ENCODE assay signal across 1 cellular context in the genomic region with DNA sequence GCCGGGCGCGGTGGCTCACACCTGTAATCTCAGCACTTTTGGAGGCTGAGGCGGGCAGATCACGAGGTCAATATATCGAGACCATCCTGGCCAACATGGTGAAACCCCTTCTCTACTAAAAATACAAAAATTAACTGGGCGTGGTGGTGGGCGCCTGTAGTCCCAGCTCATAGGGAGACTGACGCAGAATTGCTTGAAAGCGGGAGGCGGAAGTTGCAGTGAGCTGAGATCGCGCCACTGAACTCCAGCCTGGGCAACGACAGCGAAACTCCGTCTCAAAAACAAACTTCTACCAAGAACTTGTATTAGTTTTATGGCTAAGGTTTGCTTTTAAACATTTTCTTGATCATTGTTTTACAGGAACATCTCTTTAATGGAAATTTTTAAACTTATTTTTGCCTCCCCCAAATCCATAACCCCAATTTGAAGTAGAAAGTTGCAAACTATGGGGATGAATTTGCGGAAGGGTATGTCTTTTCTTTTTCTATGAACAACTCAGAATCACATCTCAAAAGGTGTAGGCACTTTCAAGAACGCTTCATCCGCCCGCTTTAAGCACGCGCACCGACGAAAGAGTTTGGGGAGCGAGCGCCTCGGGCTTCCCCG.
TF ChIP-seq lines count a peak whose summit lies in the region.

No MANE protein-coding gene starts in this region.

TF ChIP-seq in H1, 55 proteins besides CTCF, POLR2A, EP300 and RAD21:
- TF ChIP-seq, protein P1, sequence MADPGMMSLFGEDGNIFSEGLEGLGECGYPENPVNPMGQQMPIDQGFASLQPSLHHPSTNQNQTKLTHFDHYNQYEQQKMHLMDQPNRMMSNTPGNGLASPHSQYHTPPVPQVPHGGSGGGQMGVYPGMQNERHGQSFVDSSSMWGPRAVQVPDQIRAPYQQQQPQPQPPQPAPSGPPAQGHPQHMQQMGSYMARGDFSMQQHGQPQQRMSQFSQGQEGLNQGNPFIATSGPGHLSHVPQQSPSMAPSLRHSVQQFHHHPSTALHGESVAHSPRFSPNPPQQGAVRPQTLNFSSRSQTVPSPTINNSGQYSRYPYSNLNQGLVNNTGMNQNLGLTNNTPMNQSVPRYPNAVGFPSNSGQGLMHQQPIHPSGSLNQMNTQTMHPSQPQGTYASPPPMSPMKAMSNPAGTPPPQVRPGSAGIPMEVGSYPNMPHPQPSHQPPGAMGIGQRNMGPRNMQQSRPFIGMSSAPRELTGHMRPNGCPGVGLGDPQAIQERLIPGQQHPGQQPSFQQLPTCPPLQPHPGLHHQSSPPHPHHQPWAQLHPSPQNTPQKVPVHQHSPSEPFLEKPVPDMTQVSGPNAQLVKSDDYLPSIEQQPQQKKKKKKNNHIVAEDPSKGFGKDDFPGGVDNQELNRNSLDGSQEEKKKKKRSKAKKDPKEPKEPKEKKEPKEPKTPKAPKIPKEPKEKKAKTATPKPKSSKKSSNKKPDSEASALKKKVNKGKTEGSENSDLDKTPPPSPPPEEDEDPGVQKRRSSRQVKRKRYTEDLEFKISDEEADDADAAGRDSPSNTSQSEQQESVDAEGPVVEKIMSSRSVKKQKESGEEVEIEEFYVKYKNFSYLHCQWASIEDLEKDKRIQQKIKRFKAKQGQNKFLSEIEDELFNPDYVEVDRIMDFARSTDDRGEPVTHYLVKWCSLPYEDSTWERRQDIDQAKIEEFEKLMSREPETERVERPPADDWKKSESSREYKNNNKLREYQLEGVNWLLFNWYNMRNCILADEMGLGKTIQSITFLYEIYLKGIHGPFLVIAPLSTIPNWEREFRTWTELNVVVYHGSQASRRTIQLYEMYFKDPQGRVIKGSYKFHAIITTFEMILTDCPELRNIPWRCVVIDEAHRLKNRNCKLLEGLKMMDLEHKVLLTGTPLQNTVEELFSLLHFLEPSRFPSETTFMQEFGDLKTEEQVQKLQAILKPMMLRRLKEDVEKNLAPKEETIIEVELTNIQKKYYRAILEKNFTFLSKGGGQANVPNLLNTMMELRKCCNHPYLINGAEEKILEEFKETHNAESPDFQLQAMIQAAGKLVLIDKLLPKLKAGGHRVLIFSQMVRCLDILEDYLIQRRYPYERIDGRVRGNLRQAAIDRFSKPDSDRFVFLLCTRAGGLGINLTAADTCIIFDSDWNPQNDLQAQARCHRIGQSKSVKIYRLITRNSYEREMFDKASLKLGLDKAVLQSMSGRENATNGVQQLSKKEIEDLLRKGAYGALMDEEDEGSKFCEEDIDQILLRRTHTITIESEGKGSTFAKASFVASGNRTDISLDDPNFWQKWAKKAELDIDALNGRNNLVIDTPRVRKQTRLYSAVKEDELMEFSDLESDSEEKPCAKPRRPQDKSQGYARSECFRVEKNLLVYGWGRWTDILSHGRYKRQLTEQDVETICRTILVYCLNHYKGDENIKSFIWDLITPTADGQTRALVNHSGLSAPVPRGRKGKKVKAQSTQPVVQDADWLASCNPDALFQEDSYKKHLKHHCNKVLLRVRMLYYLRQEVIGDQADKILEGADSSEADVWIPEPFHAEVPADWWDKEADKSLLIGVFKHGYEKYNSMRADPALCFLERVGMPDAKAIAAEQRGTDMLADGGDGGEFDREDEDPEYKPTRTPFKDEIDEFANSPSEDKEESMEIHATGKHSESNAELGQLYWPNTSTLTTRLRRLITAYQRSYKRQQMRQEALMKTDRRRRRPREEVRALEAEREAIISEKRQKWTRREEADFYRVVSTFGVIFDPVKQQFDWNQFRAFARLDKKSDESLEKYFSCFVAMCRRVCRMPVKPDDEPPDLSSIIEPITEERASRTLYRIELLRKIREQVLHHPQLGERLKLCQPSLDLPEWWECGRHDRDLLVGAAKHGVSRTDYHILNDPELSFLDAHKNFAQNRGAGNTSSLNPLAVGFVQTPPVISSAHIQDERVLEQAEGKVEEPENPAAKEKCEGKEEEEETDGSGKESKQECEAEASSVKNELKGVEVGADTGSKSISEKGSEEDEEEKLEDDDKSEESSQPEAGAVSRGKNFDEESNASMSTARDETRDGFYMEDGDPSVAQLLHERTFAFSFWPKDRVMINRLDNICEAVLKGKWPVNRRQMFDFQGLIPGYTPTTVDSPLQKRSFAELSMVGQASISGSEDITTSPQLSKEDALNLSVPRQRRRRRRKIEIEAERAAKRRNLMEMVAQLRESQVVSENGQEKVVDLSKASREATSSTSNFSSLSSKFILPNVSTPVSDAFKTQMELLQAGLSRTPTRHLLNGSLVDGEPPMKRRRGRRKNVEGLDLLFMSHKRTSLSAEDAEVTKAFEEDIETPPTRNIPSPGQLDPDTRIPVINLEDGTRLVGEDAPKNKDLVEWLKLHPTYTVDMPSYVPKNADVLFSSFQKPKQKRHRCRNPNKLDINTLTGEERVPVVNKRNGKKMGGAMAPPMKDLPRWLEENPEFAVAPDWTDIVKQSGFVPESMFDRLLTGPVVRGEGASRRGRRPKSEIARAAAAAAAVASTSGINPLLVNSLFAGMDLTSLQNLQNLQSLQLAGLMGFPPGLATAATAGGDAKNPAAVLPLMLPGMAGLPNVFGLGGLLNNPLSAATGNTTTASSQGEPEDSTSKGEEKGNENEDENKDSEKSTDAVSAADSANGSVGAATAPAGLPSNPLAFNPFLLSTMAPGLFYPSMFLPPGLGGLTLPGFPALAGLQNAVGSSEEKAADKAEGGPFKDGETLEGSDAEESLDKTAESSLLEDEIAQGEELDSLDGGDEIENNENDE (IDR thresholded peaks at IDR 0.05; ENCODE audit: insufficient replicate concordance, low read length), result no peak
- TF ChIP-seq, protein P2, sequence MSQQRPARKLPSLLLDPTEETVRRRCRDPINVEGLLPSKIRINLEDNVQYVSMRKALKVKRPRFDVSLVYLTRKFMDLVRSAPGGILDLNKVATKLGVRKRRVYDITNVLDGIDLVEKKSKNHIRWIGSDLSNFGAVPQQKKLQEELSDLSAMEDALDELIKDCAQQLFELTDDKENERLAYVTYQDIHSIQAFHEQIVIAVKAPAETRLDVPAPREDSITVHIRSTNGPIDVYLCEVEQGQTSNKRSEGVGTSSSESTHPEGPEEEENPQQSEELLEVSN (IDR thresholded peaks at IDR 0.05), result no peak
- TF ChIP-seq KDM5A (IDR thresholded peaks at IDR 0.05; ENCODE audit: low read length), result no peak
- TF ChIP-seq POU5F1 (IDR thresholded peaks at IDR 0.05; ENCODE audit: low read depth, low read length), result no peak
- TF ChIP-seq SIX5 (IDR thresholded peaks at IDR 0.05; ENCODE audit: low read depth, low read length), result no peak
- no peak for TF ChIP-seq PHF8 (conservative IDR thresholded peaks at IDR 0.05; ENCODE audit: low read depth, low read length)
- TF ChIP-seq RFX5 (IDR thresholded peaks at IDR 0.05; ENCODE audit: borderline replicate concordance, low read depth, low read length), result no peak
- no peak for TF ChIP-seq ASH2L (IDR thresholded peaks at IDR 0.05; ENCODE audit: low read length)
- TF ChIP-seq CTBP2 (IDR thresholded peaks at IDR 0.05; ENCODE audit: borderline replicate concordance, insufficient read depth, insufficient read length, low read length), result no peak
- no peak for TF ChIP-seq NANOG (IDR thresholded peaks at IDR 0.05; ENCODE audit: insufficient read depth, low read depth, low read length, poor library complexity, severe bottlenecking)
- no peak for TF ChIP-seq TAF7 (optimal IDR thresholded peaks at IDR 0.05; ENCODE audit: borderline replicate concordance, low read depth, low read length)
- no peak for TF ChIP-seq HDAC2 (IDR thresholded peaks at IDR 0.05; ENCODE audit: borderline replicate concordance in 1 of 2, low read depth in 2 of 2, low read length in 2 of 2)
- TF ChIP-seq HDAC6 (IDR thresholded peaks at IDR 0.05; ENCODE audit: low read depth, low read length), result no peak
- TF ChIP-seq BRCA1 (IDR thresholded peaks at IDR 0.05; ENCODE audit: low read depth, low read length), result no peak
- TF ChIP-seq TEAD4 (IDR thresholded peaks at IDR 0.05; ENCODE audit: low read depth, low read length), result no peak
- TF ChIP-seq CREB1 (IDR thresholded peaks at IDR 0.05), result no peak
